Comparison of ENCODE assay signal across 1 cellular context in the genomic region with DNA sequence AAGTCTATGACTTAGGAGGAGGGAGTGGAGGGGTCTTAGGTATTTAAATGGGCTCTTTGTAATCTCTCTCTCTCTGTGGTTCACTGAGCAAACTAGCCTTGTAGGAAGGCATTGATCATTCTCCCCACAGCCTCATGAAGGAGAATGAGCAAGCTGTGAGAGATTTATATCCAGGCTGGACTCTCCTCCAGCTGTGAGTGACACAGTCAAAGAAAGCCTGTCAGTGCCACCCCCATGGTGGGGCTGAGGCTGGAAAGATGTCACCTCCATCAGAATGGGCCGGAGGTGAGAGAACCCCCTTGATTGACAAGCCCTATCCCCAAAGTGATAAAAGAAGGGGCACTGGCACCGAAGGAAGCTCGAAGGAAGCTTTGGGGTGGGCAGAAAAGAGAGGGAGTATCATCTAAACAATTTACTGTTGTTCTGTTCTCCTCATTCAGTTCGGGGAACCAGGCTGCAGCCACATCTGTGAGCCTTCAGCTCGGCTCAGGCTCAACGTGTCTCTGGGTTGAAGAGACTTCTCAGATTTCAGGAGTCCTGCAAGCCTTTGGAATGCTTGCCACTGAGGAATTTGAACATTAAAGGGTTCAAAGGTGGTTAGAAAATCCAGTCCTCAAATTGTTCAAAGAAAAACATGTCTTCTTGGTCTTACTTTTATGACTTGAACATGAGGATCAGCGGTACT.
TF ChIP-seq lines count a peak whose summit lies in the region.

No MANE protein-coding gene starts in this region.

TF ChIP-seq in H1, 55 proteins besides CTCF, POLR2A, EP300 and RAD21:
- TF ChIP-seq NRF1 (IDR thresholded peaks at IDR 0.05; ENCODE audit: low read depth, low read length) = no peak
- no peak for TF ChIP-seq POU5F1 (IDR thresholded peaks at IDR 0.05; ENCODE audit: low read depth, low read length)
- TF ChIP-seq SUZ12 (IDR thresholded peaks at IDR 0.05; ENCODE audit: low read length) = no peak
- TF ChIP-seq EZH2 (IDR thresholded peaks at IDR 0.05; ENCODE audit: low read depth, low read length, severe bottlenecking) = no peak
- TF ChIP-seq SIRT6 (IDR thresholded peaks at IDR 0.05; ENCODE audit: low read length) = no peak
- TF ChIP-seq MAFK (IDR thresholded peaks at IDR 0.05; ENCODE audit: low read depth, low read length) = no peak
- no peak for TF ChIP-seq KDM5A (IDR thresholded peaks at IDR 0.05; ENCODE audit: low read length)
- TF ChIP-seq HDAC2 (IDR thresholded peaks at IDR 0.05; ENCODE audit: borderline replicate concordance in 1 of 2, low read depth in 2 of 2, low read length in 2 of 2) = no peak
TF ChIP-seq in H1: peak in this region for 0.
